2 cellular contexts compared by ENCODE assay signal in the genomic region with DNA sequence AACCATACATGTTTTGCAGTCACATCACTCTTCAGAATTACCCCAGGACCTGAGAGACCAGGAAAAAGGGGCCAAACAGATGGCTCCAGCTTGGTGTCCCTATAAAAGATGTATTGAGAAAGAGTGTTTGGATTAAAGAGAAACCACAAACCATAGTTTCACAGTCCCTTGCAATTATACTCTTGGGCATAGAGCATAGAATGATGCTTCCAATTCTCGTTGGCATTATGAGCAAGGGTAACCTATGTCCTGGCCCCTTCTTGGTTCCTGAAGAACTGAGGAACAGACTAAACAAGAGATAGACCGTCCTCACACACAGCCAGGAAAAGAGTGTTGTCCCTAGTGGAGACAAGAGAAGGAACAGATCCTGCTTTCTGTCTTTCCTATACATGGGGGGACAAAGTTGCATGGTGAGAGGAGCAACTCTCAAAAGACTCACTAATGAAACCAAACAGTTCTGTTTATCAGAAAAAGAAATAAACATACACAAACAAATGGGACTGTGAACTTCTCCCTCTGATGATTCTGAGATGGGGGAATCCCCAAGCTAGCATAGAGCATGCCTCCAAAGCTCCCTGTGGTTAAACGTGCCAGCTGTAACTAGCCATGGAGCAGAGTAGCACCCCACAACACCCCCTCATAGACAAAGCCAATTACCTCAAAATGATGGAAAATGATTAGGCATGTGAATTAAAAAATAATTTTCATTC.
TF ChIP-seq lines count a peak whose summit lies in the region.

No MANE protein-coding gene starts in this region.

TF ChIP-seq in SK-N-SH treated with all-trans-retinoic acid at 6 μM for 48 hours, 23 proteins besides CTCF, POLR2A, EP300 and RAD21 (continued from another document):
- TF ChIP-seq, protein P1, sequence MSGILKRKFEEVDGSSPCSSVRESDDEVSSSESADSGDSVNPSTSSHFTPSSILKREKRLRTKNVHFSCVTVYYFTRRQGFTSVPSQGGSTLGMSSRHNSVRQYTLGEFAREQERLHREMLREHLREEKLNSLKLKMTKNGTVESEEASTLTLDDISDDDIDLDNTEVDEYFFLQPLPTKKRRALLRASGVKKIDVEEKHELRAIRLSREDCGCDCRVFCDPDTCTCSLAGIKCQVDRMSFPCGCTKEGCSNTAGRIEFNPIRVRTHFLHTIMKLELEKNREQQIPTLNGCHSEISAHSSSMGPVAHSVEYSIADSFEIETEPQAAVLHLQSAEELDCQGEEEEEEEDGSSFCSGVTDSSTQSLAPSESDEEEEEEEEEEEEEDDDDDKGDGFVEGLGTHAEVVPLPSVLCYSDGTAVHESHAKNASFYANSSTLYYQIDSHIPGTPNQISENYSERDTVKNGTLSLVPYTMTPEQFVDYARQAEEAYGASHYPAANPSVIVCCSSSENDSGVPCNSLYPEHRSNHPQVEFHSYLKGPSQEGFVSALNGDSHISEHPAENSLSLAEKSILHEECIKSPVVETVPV (CRISPR knock-in tag; IDR thresholded peaks at IDR 0.05): no peak
- no peak for TF ChIP-seq TCF4 (CRISPR knock-in tag; IDR thresholded peaks at IDR 0.05; ENCODE audit: borderline replicate concordance)
- TF ChIP-seq OSR1 (CRISPR knock-in tag; IDR thresholded peaks at IDR 0.05): no peak
- TF ChIP-seq ZNF565 (CRISPR knock-in tag; conservative IDR thresholded peaks at IDR 0.05; ENCODE audit: low read depth): no peak
- TF ChIP-seq ARNTL (CRISPR knock-in tag; IDR thresholded peaks at IDR 0.05; ENCODE audit: borderline replicate concordance, low read depth): no peak
- TF ChIP-seq, protein P2, sequence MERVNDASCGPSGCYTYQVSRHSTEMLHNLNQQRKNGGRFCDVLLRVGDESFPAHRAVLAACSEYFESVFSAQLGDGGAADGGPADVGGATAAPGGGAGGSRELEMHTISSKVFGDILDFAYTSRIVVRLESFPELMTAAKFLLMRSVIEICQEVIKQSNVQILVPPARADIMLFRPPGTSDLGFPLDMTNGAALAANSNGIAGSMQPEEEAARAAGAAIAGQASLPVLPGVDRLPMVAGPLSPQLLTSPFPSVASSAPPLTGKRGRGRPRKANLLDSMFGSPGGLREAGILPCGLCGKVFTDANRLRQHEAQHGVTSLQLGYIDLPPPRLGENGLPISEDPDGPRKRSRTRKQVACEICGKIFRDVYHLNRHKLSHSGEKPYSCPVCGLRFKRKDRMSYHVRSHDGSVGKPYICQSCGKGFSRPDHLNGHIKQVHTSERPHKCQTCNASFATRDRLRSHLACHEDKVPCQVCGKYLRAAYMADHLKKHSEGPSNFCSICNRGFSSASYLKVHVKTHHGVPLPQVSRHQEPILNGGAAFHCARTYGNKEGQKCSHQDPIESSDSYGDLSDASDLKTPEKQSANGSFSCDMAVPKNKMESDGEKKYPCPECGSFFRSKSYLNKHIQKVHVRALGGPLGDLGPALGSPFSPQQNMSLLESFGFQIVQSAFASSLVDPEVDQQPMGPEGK (CRISPR knock-in tag; IDR thresholded peaks at IDR 0.05; ENCODE audit: borderline replicate concordance): no peak
- no peak for TF ChIP-seq ISL1 (CRISPR knock-in tag; IDR thresholded peaks at IDR 0.05)

TF ChIP-seq in SK-N-SH, 30 proteins besides CTCF, POLR2A, EP300 and RAD21 (continued from another document):
- TF ChIP-seq, protein P3, sequence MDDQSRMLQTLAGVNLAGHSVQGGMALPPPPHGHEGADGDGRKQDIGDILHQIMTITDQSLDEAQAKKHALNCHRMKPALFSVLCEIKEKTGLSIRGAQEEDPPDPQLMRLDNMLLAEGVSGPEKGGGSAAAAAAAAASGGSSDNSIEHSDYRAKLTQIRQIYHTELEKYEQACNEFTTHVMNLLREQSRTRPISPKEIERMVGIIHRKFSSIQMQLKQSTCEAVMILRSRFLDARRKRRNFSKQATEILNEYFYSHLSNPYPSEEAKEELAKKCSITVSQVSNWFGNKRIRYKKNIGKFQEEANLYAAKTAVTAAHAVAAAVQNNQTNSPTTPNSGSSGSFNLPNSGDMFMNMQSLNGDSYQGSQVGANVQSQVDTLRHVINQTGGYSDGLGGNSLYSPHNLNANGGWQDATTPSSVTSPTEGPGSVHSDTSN (IDR thresholded peaks at IDR 0.05): no peak
- no peak for TF ChIP-seq RXRA (IDR thresholded peaks at IDR 0.05; ENCODE audit: borderline replicate concordance, low read depth)
- TF ChIP-seq ELF1 (IDR thresholded peaks at IDR 0.05): no peak
- TF ChIP-seq TAF1 (IDR thresholded peaks at IDR 0.05; ENCODE audit: borderline replicate concordance, low read depth, low read length): no peak
- no peak for TF ChIP-seq POLR2AphosphoS5 (IDR thresholded peaks at IDR 0.05; ENCODE audit: low read depth, low read length)
- no peak for TF ChIP-seq RFX5 (IDR thresholded peaks at IDR 0.05; ENCODE audit: low read length)
- TF ChIP-seq, protein P4, sequence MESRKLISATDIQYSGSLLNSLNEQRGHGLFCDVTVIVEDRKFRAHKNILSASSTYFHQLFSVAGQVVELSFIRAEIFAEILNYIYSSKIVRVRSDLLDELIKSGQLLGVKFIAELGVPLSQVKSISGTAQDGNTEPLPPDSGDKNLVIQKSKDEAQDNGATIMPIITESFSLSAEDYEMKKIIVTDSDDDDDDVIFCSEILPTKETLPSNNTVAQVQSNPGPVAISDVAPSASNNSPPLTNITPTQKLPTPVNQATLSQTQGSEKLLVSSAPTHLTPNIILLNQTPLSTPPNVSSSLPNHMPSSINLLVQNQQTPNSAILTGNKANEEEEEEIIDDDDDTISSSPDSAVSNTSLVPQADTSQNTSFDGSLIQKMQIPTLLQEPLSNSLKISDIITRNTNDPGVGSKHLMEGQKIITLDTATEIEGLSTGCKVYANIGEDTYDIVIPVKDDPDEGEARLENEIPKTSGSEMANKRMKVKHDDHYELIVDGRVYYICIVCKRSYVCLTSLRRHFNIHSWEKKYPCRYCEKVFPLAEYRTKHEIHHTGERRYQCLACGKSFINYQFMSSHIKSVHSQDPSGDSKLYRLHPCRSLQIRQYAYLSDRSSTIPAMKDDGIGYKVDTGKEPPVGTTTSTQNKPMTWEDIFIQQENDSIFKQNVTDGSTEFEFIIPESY (IDR thresholded peaks at IDR 0.05; ENCODE audit: borderline replicate concordance, low read depth): no peak
- TF ChIP-seq YY1 (IDR thresholded peaks at IDR 0.05; ENCODE audit: low read depth): no peak
